Comparison of ENCODE assay signal across 8 cellular contexts in the genomic region with DNA sequence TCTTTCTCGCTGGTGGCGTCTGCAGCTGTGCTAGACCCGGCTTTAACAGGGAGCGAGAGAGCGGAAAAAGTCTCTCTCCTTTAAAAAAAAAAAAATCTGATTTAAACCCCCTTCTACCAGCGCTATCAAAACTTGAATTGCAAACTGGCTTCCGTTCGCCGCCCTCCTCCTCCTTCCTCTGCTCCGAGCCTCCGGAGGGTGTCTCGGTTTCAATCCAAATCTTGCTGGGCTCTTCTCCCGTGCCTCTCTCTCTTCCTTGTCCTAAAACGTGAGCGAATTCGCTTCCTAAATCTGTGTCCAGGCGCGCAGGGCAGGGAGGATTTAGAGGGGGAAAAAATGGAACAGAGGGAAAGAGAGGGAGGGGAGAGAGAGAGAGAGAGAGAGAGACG. TPM values are rescaled to one million over a fixed set of nuclear protein-coding genes. Genes with fewer than 3 reads are reported as not detected.
DNase-seq lines count a peak whose midpoint lies in the region; ATAC-seq and TF ChIP-seq lines count a peak whose summit lies in the region.

No MANE protein-coding gene starts in this region.

- ATAC-seq in T-helper 17 cell (no peak), HG02759 (IDR thresholded peaks at IDR 0.05; ENCODE audit: unreplicated experiment) (no peak), GM21526 (IDR thresholded peaks at IDR 0.05; ENCODE audit: low FRiP score, unreplicated experiment) (no peak), HG02970 (IDR thresholded peaks at IDR 0.05; ENCODE audit: low FRiP score, unreplicated experiment) (no peak)

- H3K4me3 Mint-ChIP-seq in CD4-positive, alpha-beta memory T cell = peak overlapping the region; percentile 78 to 91 (median 84)
- H3K4me3 Mint-ChIP-seq in T-helper 17 cell = peak overlapping the region; percentile 89
- peak overlapping the region; percentile 90 for H3K4me3 Mint-ChIP-seq in osteocyte (ENCODE audit: unreplicated experiment)

- CTCF ChIA-PET in CD4-positive, alpha-beta memory T cell (lab: Charles Lee; ENCODE audit: partially characterized antibody) = no interaction called here

- TF ChIP-seq CTCF in fibroblast of villous mesenchyme (IDR thresholded peaks at IDR 0.05; ENCODE audit: insufficient read depth, low read depth, low read length) = no peak
- TF ChIP-seq CTCF in osteocyte (IDR thresholded peaks at IDR 0.05) = no peak

- intact Hi-C loops in CD4-positive, alpha-beta memory T cell (cut with micrococcal nuclease) = no loop called here

- no peaks in the 10 kb centered on the region for H3K36me3 Mint-ChIP-seq in CD4-positive, alpha-beta memory T cell
- H3K36me3 Mint-ChIP-seq in T-helper 17 cell (ENCODE audit: low read depth) (peaks cover 8% of the 10 kb centered on the region), osteocyte (ENCODE audit: unreplicated experiment) (no peaks in the 10 kb centered on the region)

- H3K27me3 Mint-ChIP-seq in CD4-positive, alpha-beta memory T cell = peaks cover 62 to 79% of the 10 kb centered on the region in 2 donors
- H3K27me3 Mint-ChIP-seq in T-helper 17 cell (peaks cover 94% of the 10 kb centered on the region), osteocyte (ENCODE audit: unreplicated experiment) (peaks cover 87% of the 10 kb centered on the region)

- no peak overlapping the region for H3K27ac ChIP-seq in CD4-positive, alpha-beta memory T cell (ENCODE audit: low read depth, low read length)

- H3K9me3 Mint-ChIP-seq in CD4-positive, alpha-beta memory T cell = peaks cover 0 to 28% (median 14%) of the 10 kb centered on the region in 8 donors
- H3K9me3 Mint-ChIP-seq in osteocyte (ENCODE audit: unreplicated experiment) = no peaks in the 10 kb centered on the region

- H3K27me3 ChIP-seq in CD4-positive, alpha-beta memory T cell (ENCODE audit: insufficient read depth, low read length) = peaks cover 58% of the 10 kb centered on the region

- DNase-seq in CD4-positive, alpha-beta memory T cell = no peak
- DNase-seq in T-helper 17 cell = no peak
- DNase-seq in fibroblast of villous mesenchyme (ENCODE audit: low read depth) = no peak
- no peak for DNase-seq in osteocyte (ENCODE audit: extremely low spot score, unreplicated experiment)
- no peak for DNase-seq in NCI-H2196 (lab: John Stamatoyannopoulos, UW; ENCODE audit: unreplicated experiment)

- peaks cover 17 to 45% (median 28%) of the 10 kb centered on the region in 4 donors for H3K4me1 Mint-ChIP-seq in CD4-positive, alpha-beta memory T cell
- H3K4me1 Mint-ChIP-seq in T-helper 17 cell (peaks cover 22% of the 10 kb centered on the region), osteocyte (ENCODE audit: unreplicated experiment) (peaks cover 37% of the 10 kb centered on the region)

- H3K27ac Mint-ChIP-seq in CD4-positive, alpha-beta memory T cell = peak overlapping the region in 3 of 7 donors; percentile 19 to 50 (median 24)
- H3K27ac Mint-ChIP-seq in T-helper 17 cell = peak overlapping the region; percentile 6
- peak overlapping the region; percentile 86 for H3K27ac Mint-ChIP-seq in osteocyte (ENCODE audit: unreplicated experiment)

- H3K4me3 ChIP-seq in CD4-positive, alpha-beta memory T cell (ENCODE audit: low read length in 2 of 2) = peak overlapping the region; percentile 17 to 22
- peak overlapping the region; percentile 88 for H3K4me3 ChIP-seq in fibroblast of villous mesenchyme (ENCODE audit: low read depth, low read length)

- peaks cover 8% of the 10 kb centered on the region for H3K4me1 ChIP-seq in CD4-positive, alpha-beta memory T cell (ENCODE audit: insufficient read depth, low read length)

- H3K9me3 ChIP-seq in CD4-positive, alpha-beta memory T cell (ENCODE audit: control insufficient read depth in 1 of 2, low read length in 2 of 2) = no peaks in the 10 kb centered on the region
- H3K9me3 ChIP-seq in T-helper 17 cell (ENCODE audit: control insufficient read depth, low read length, poor library complexity, severe bottlenecking) = peaks cover 3% of the 10 kb centered on the region

- POLR2A ChIA-PET in CD4-positive, alpha-beta memory T cell (lab: Charles Lee; ENCODE audit: partially characterized antibody) = no interaction called here

- H3K36me3 ChIP-seq in CD4-positive, alpha-beta memory T cell (ENCODE audit: insufficient read depth, low read length) = no peaks in the 10 kb centered on the region

RNA-seq across cellular contexts. Expression of gene TBX3, which starts 0.3 kb away (rescaled TPM):
- not detected for total RNA-seq in CD4-positive, alpha-beta memory T cell
- polyA plus RNA-seq in CD4-positive, alpha-beta memory T cell = not detected
- under 1 TPM in 1 of 2 donors, not detected in 1; 0.10 TPM for total RNA-seq in T-helper 17 cell
- total RNA-seq in fibroblast of villous mesenchyme = 109 and 114 TPM in 2 replicates
- 0.91 and 0.99 TPM in 2 replicates for total RNA-seq in osteocyte

Comparison
In these comparisons a context has a peak if more than half of its experiments do, and no peak if none do; other contexts are left out.
1. RNA of gene TBX3, which starts 0.3 kb away (total RNA-seq): 109 to 114 TPM in fibroblast of villous mesenchyme; 0.91 to 0.99 TPM in osteocyte, 0.10 TPM in T-helper 17 cell and not detected in CD4-positive, alpha-beta memory T cell; every median in the first group is over 10 times any median in the second.
2. Peak in every context shown above with its lines, with median percentiles within 50 percentile points of each other: H3K4me3 Mint-ChIP-seq.